In genomic region chr16:88262858-88263563, GRCh38 we compare ENCODE assay signal across 8 cellular contexts.
DNase-seq lines count a peak whose midpoint lies in the region; ATAC-seq, FAIRE-seq and TF ChIP-seq lines count a peak whose summit lies in the region.
"Not testable (repeated sequence)": the region's sequence is repeated elsewhere in the genome, so short reads cannot be mapped to it uniquely, and the experiment has no call there.

No MANE protein-coding gene starts in this region.

- not testable (repeated sequence) for H3K9ac ChIP-seq in kidney (ENCODE audit: low read length in 2 of 2)
- peak overlapping the region; percentile 63 for H3K9ac ChIP-seq in skeletal muscle satellite cell (ENCODE audit: low read depth, low read length)

- H3K4me2 ChIP-seq in skeletal muscle satellite cell (ENCODE audit: low read length) = peak overlapping the region; percentile 63

- ATAC-seq in Panc1 = not testable (repeated sequence)

- H3K36me3 Mint-ChIP-seq in nephron progenitor cell (ENCODE audit: low read depth) = not testable (repeated sequence)

- not testable (repeated sequence) for BruUV-seq in Panc1 (replicated peaks; lab: Mats Ljungman, UMichigan)

- not testable (repeated sequence) for H3K36me3 ChIP-seq in Panc1 (ENCODE audit: control insufficient read depth, insufficient read depth, low read length); brain microvascular endothelial cell (replicated peaks); kidney (ENCODE audit: control insufficient read depth in 1 of 2, insufficient read depth in 2 of 2, low read length in 2 of 2); skeletal muscle satellite cell (ENCODE audit: insufficient read depth, low read length)

- CTCF ChIA-PET in AG04450 (lab: Charles Lee) = interaction anchor here (0.8 kb wide), 1 partner anchor 122 kb away, joined by 3 read pairs; no protein-coding TSS in a partner anchor
- CTCF ChIA-PET in Panc1 (lab: Charles Lee) = not testable (repeated sequence)

- H3K27ac ChIP-seq in AG04450 (ENCODE audit: low read depth, low read length) (peak overlapping the region; percentile 91), Panc1 (ENCODE audit: low read length) (0 out of 2 replicates have a peak overlapping the region, but pooled peaks have one; percentile 34), brain microvascular endothelial cell (peak overlapping the region; percentile 42)
- not testable (repeated sequence) for H3K27ac ChIP-seq in kidney (ENCODE audit: low read depth in 2 of 2, low read length in 2 of 2)

- not testable (repeated sequence) for H3K4me3 ChIP-seq in AG04450 (ENCODE audit: low read depth, low read length); GM12865 (ENCODE audit: low read depth, low read length); Panc1 (ENCODE audit: low read depth in 2 of 2, low read length in 2 of 2); brain microvascular endothelial cell (ENCODE audit: low read depth, low read length); fibroblast of pulmonary artery (replicated peaks; ENCODE audit: low read depth, low read length); kidney (ENCODE audit: low read length in 2 of 2); skeletal muscle satellite cell (ENCODE audit: low read length)

- not testable (repeated sequence) for H3K27me3 ChIP-seq in AG04450 (ENCODE audit: control insufficient read depth, insufficient read depth, low read length); Panc1 (ENCODE audit: control insufficient read depth, insufficient read depth, low read length); brain microvascular endothelial cell (replicated peaks); skeletal muscle satellite cell (ENCODE audit: control insufficient read depth, insufficient read depth, low read length)

- intact Hi-C loops in Panc1 (cut with micrococcal nuclease; ENCODE audit: unreplicated experiment); kidney (cut with DNase I): not testable (repeated sequence)

- peaks cover 16% of the 10 kb centered on the region; the same call in 1 of the 2 replicates for H3K9me3 ChIP-seq in AG04450 (ENCODE audit: control insufficient read depth, insufficient read depth, low read length)
- not testable (repeated sequence) for H3K9me3 ChIP-seq in Panc1 (ENCODE audit: control insufficient read depth, insufficient read depth, low read depth, low read length); kidney (ENCODE audit: control insufficient read depth in 1 of 2, low read length in 2 of 2); skeletal muscle satellite cell (replicated peaks; ENCODE audit: low read length)

- not testable (repeated sequence) for H3K9me3 Mint-ChIP-seq in nephron progenitor cell

- POLR2A ChIA-PET in AG04450 (lab: Yijun Ruan, JAX) = interaction anchor here (0.7 to 1.2 kb wide), 3 partner anchors 19 to 69 kb away, joined by 3 to 5 read pairs (median 4); no protein-coding TSS in a partner anchor
- POLR2A ChIA-PET in Panc1 (lab: Charles Lee) = not testable (repeated sequence)

- peak overlapping the region; percentile 72 for H3K27ac Mint-ChIP-seq in nephron progenitor cell

- H3K27me3 Mint-ChIP-seq in nephron progenitor cell (ENCODE audit: low read depth, poor library complexity) = peaks cover 20% of the 10 kb centered on the region

- FAIRE-seq in kidney (lab: Jason Lieb, UNC) = not testable (repeated sequence)

- in situ Hi-C loops in Panc1 (cut with HindIII; ENCODE audit: low pct_unique_long_range_greater_than_20kb, low sequenced_read_pairs); brain microvascular endothelial cell (cut with HindIII; ENCODE audit: low pct_ligation_motif_present, low sequenced_read_pairs): not testable (repeated sequence)

- peak overlapping the region; percentile 52 for H3K4me3 Mint-ChIP-seq in nephron progenitor cell

- not testable (repeated sequence) for H3K4me1 ChIP-seq in Panc1 (ENCODE audit: control insufficient read depth, insufficient read depth, low read length); kidney (ENCODE audit: control insufficient read depth in 1 of 2, insufficient read depth in 1 of 2, low read depth in 1 of 2, low read length in 2 of 2)
- H3K4me1 ChIP-seq in skeletal muscle satellite cell (ENCODE audit: control insufficient read depth, insufficient read depth, low read length) = peaks cover 36% of the 10 kb centered on the region

- DNase-seq in AG04450 (ENCODE audit: low read depth, low spot score) (peak; percentile 71), GM12865 (ENCODE audit: low read depth) (peak; percentile 47), brain microvascular endothelial cell (peak; percentile 47), fibroblast of pulmonary artery (ENCODE audit: low read depth) (peak; percentile 54), kidney (peak; percentile 87), nephron progenitor cell (peak; percentile 46)
- DNase-seq in Panc1 (ENCODE audit: low read depth, low spot score) = not testable (repeated sequence)

- peaks cover 54% of the 10 kb centered on the region for H3K4me1 Mint-ChIP-seq in nephron progenitor cell

- not testable (repeated sequence) for TF ChIP-seq CTCF in AG04450 (IDR thresholded peaks at IDR 0.05; ENCODE audit: low read depth, low read length); GM12865 (IDR thresholded peaks at IDR 0.05; ENCODE audit: insufficient read depth, low read depth, low read length, missing control alignments); Panc1 (IDR thresholded peaks at IDR 0.05); brain microvascular endothelial cell (IDR thresholded peaks at IDR 0.05; ENCODE audit: low read depth, low read length, missing control alignments); fibroblast of pulmonary artery (IDR thresholded peaks at IDR 0.05; ENCODE audit: low read length, missing control alignments); kidney (IDR thresholded peaks at IDR 0.05; ENCODE audit: borderline replicate concordance, extremely low read depth, insufficient read depth); nephron progenitor cell (IDR thresholded peaks at IDR 0.05)
